In genomic region chr16:75486666-75487313, GRCh38 we compare ENCODE assay signal across 14 cellular contexts. TPM values are rescaled to one million over a fixed set of nuclear protein-coding genes. Genes with fewer than 3 reads are reported as not detected.
A peak's percentile ranks its signal among the peaks of the same experiment; 100 is the strongest.
DNase-seq lines count a peak whose midpoint lies in the region; ATAC-seq, FAIRE-seq and TF ChIP-seq lines count a peak whose summit lies in the region.
"Had no signal": no experiment of that assay in that cellular context is flagged by ENCODE, and none has a peak within 500 bp of the region (broad histone marks: within the 10 kb centered on the region; RNA-seq: fewer than 3 reads in every experiment).

No MANE protein-coding gene starts in this region.

- peak; percentile 13 for FAIRE-seq in GM12891 (lab: Jason Lieb, UNC)
- FAIRE-seq: pancreas had no signal

- TF ChIP-seq POLR2A in GM12891 (IDR thresholded peaks at IDR 0.05; ENCODE audit: low read depth, low read length): peak; percentile 40; the same call in 1 of the 2 replicates

- H3K4me3 Mint-ChIP-seq in WTC11: no peak overlapping the region
- H3K4me3 Mint-ChIP-seq: CD4-positive, alpha-beta memory T cell; T-helper 1 cell treated with Interleukin-12 subunit alpha and Interleukin-12 subunit beta and Interleukin-4 antibody, amounts not matched to agents 30 μg/mL and 1 μg/mL, for 36 hours had no signal

- peaks cover 12% of the 10 kb centered on the region for H3K4me1 Mint-ChIP-seq in WTC11
- H3K4me1 Mint-ChIP-seq: CD4-positive, alpha-beta memory T cell had no signal

- peaks cover 0 to 5% (median 0%) of the 10 kb centered on the region in 45 donors for H3K27me3 ChIP-seq in dorsolateral prefrontal cortex
- H3K27me3 ChIP-seq: cardiac muscle cell, pancreas, testis had no signal

- H3K27ac Mint-ChIP-seq in WTC11: peak overlapping the region; percentile 57
- H3K27ac Mint-ChIP-seq: CD4-positive, alpha-beta memory T cell; T-helper 1 cell treated with Interleukin-12 subunit alpha and Interleukin-12 subunit beta and Interleukin-4 antibody, amounts not matched to agents 30 μg/mL and 1 μg/mL, for 36 hours had no signal

- H3K36me3 Mint-ChIP-seq in WTC11: peaks cover 13% of the 10 kb centered on the region
- H3K36me3 Mint-ChIP-seq: CD4-positive, alpha-beta memory T cell had no signal

- DNase-seq in GM12891 (ENCODE audit: insufficient read length, low spot score) (no peak), WTC11 (ENCODE audit: low spot score) (no peak), dorsolateral prefrontal cortex (no peak), NCI-H1105 (lab: John Stamatoyannopoulos, UW) (no peak), mesenteric fat pad (ENCODE audit: low spot score) (no peak), NCI-H1930 (lab: John Stamatoyannopoulos, UW) (no peak)
- DNase-seq: CD4-positive, alpha-beta memory T cell; NCI-H82; testis had no signal

- peak overlapping the region in 1 of 59 donors; percentile 13 for H3K27ac ChIP-seq in dorsolateral prefrontal cortex
- H3K27ac ChIP-seq: cardiac muscle cell, pancreas, testis had no signal

- no peaks in the 10 kb centered on the region for H3K9me3 Mint-ChIP-seq in WTC11
- H3K9me3 Mint-ChIP-seq: CD4-positive, alpha-beta memory T cell; T-helper 1 cell treated with Interleukin-12 subunit alpha and Interleukin-12 subunit beta and Interleukin-4 antibody, amounts not matched to agents 30 μg/mL and 1 μg/mL, for 36 hours had no signal

- intact Hi-C loops in dorsolateral prefrontal cortex (cut with DNase I): no loop called here

- POLR2A ChIA-PET in WTC11 (lab: Charles Lee): interaction anchor here (0.6 to 0.7 kb wide), 2 partner anchors 17 to 81 kb away, joined by 4 to 8 read pairs; no protein-coding TSS in a partner anchor

- no peak for TF ChIP-seq CTCF in WTC11 (IDR thresholded peaks at IDR 0.05)
- TF ChIP-seq CTCF in dorsolateral prefrontal cortex (IDR thresholded peaks at IDR 0.05 in 54 of 56, conservative IDR thresholded peaks at IDR 0.05 in 2 of 56; ENCODE audit: low read depth in 1 of 56, partially characterized antibody in 56 of 56): no peak

- no peak overlapping the region for H3K4me3 ChIP-seq in dorsolateral prefrontal cortex
- H3K4me3 ChIP-seq: cardiac muscle cell, pancreas, testis had no signal

- peak; percentile 57 for ATAC-seq in GM19395 (IDR thresholded peaks at IDR 0.05; ENCODE audit: unreplicated experiment)
- ATAC-seq in HG02884 (IDR thresholded peaks at IDR 0.05; ENCODE audit: unreplicated experiment): peak; percentile 51
- ATAC-seq in WTC11: no peak

- H3K27me3 Mint-ChIP-seq in WTC11 (ENCODE audit: low read depth): no peaks in the 10 kb centered on the region

- CTCF ChIA-PET in WTC11 (lab: Charles Lee): interaction anchor here (1.1 to 1.4 kb wide), 2 partner anchors 22 to 30 kb away, joined by 4 to 6 read pairs; no protein-coding TSS in a partner anchor

TF ChIP-seq in GM12891, 5 proteins besides CTCF, POLR2A, EP300 and RAD21:
- TF ChIP-seq POLR2AphosphoS5 (IDR thresholded peaks at IDR 0.05; ENCODE audit: low read depth, low read length) (no peak), TAF1 (IDR thresholded peaks at IDR 0.05; ENCODE audit: low read depth, low read length) (no peak), PAX5 (IDR thresholded peaks at IDR 0.05; ENCODE audit: insufficient read depth, low read length, severe bottlenecking) (no peak), SPI1 (IDR thresholded peaks at IDR 0.05; ENCODE audit: low read depth, low read length) (no peak), POU2F2 (IDR thresholded peaks at IDR 0.05; ENCODE audit: low read depth, low read length) (peak; percentile 42; the same call in 1 of the 2 replicates)

TF ChIP-seq in WTC11, 78 proteins besides CTCF, POLR2A, EP300 and RAD21 (continues in another document):
- TF ChIP-seq OVOL2 (CRISPR knock-in tag; IDR thresholded peaks at IDR 0.05; ENCODE audit: borderline replicate concordance) (no peak), PRRX2 (CRISPR knock-in tag; IDR thresholded peaks at IDR 0.05) (no peak), MAX (CRISPR knock-in tag; IDR thresholded peaks at IDR 0.05) (no peak), AR (CRISPR knock-in tag; IDR thresholded peaks at IDR 0.05) (no peak), ZNF281 (CRISPR knock-in tag; IDR thresholded peaks at IDR 0.05) (no peak), CDX4 (CRISPR knock-in tag; IDR thresholded peaks at IDR 0.05; ENCODE audit: borderline replicate concordance) (no peak), NFATC4 (CRISPR knock-in tag; IDR thresholded peaks at IDR 0.05) (no peak), ESRRA (CRISPR knock-in tag; IDR thresholded peaks at IDR 0.05; ENCODE audit: borderline replicate concordance) (no peak)
- TF ChIP-seq, protein P1, sequence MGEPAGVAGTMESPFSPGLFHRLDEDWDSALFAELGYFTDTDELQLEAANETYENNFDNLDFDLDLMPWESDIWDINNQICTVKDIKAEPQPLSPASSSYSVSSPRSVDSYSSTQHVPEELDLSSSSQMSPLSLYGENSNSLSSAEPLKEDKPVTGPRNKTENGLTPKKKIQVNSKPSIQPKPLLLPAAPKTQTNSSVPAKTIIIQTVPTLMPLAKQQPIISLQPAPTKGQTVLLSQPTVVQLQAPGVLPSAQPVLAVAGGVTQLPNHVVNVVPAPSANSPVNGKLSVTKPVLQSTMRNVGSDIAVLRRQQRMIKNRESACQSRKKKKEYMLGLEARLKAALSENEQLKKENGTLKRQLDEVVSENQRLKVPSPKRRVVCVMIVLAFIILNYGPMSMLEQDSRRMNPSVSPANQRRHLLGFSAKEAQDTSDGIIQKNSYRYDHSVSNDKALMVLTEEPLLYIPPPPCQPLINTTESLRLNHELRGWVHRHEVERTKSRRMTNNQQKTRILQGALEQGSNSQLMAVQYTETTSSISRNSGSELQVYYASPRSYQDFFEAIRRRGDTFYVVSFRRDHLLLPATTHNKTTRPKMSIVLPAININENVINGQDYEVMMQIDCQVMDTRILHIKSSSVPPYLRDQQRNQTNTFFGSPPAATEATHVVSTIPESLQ (CRISPR knock-in tag; IDR thresholded peaks at IDR 0.05): no peak

RNA-seq across cellular contexts. Expression of gene CHST6, which starts 8.5 kb away (rescaled TPM):
- polyA plus RNA-seq in GM12891 (2012; ENCODE audit: low read depth, missing spikeins): 1.0 TPM
- total RNA-seq in WTC11 (2021): 20.2 to 23.2 TPM (median 23.1 TPM) in 3 replicates
- total RNA-seq in dorsolateral prefrontal cortex: 10 to 100 TPM in 93 of 120 experiments, 1 to 10 TPM in 27; 4.8 to 43.3 (median 16.5) TPM
- total RNA-seq in mesenteric fat pad: 0.16 TPM
- polyA plus RNA-seq: CD4-positive, alpha-beta memory T cell had no signal

RNA-seq across cellular contexts. Expression of gene TMEM170A, which starts 22.3 kb away (rescaled TPM):
- polyA plus RNA-seq in GM12891 (2012; ENCODE audit: low read depth, missing spikeins): 7.9 TPM
- 45.6 to 53.4 TPM (median 52.0 TPM) in 3 replicates for total RNA-seq in WTC11 (2021)
- total RNA-seq in dorsolateral prefrontal cortex: 10 to 100 TPM; 20.2 to 47.4 (median 29.5) TPM
- 17.3 TPM for total RNA-seq in mesenteric fat pad

RNA-seq across cellular contexts. Expression of gene CHST5, which starts 49.1 kb away (rescaled TPM):
- 0.15 TPM for polyA plus RNA-seq in GM12891 (2012; ENCODE audit: low read depth, missing spikeins)
- 0.71 to 0.89 TPM in 2 of 3 replicates, not detected in the other for total RNA-seq in WTC11 (2021)
- total RNA-seq in dorsolateral prefrontal cortex: 10 to 100 TPM in 1 of 120 experiments, 1 to 10 TPM in 119; 1.2 to 10.0 (median 4.2) TPM
- not detected for total RNA-seq in mesenteric fat pad
- total RNA-seq: CD4-positive, alpha-beta memory T cell had no signal
- polyA plus RNA-seq: cardiac muscle cell; CD4-positive, alpha-beta memory T cell had no signal

RNA-seq across cellular contexts. Expression of gene CFDP1, which starts 53.5 kb away (rescaled TPM):
- polyA plus RNA-seq in GM12891 (2012; ENCODE audit: low read depth, missing spikeins): 43.8 TPM
- total RNA-seq in WTC11 (2021): 79.2 to 102 TPM (median 98.0 TPM) in 3 replicates
- total RNA-seq in dorsolateral prefrontal cortex: 10 to 100 TPM; 37.5 to 79.2 (median 62.9) TPM
- 43.1 TPM for total RNA-seq in mesenteric fat pad
